ENCODE assay signal across 1 cellular context in the genomic region with DNA sequence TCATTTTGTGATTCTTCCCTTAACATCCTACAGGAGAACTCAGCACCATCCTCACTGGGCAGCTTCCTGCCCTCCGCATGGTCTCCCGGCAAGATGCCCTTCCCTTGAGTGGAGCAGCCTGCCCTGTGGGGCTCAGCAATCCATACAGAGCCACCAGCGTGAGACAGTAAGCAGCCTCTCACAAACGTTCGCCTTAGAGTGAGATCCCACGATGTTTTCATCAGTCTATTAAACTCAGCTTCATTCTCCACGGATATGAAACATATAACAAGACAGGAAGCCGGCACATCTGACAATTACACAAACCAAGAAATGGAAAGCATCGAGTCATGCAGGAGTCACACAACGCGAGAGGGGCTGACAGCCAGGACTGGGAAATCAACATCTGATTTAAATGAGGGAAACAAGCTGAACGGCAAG.
TF ChIP-seq lines count a peak whose summit lies in the region.

No MANE protein-coding gene starts in this region.

TF ChIP-seq in GM23338, 12 proteins besides CTCF, POLR2A, EP300 and RAD21 (continued from another document):
- TF ChIP-seq REST (IDR thresholded peaks at IDR 0.05; ENCODE audit: unreplicated experiment): no peak
- no peak for TF ChIP-seq NANOG (IDR thresholded peaks at IDR 0.05; ENCODE audit: borderline replicate concordance)
- TF ChIP-seq ZNF114 (CRISPR knock-in tag; IDR thresholded peaks at IDR 0.05): no peak
- TF ChIP-seq STAT1 (IDR thresholded peaks at IDR 0.05; ENCODE audit: unreplicated experiment): no peak
